In the genomic region with DNA sequence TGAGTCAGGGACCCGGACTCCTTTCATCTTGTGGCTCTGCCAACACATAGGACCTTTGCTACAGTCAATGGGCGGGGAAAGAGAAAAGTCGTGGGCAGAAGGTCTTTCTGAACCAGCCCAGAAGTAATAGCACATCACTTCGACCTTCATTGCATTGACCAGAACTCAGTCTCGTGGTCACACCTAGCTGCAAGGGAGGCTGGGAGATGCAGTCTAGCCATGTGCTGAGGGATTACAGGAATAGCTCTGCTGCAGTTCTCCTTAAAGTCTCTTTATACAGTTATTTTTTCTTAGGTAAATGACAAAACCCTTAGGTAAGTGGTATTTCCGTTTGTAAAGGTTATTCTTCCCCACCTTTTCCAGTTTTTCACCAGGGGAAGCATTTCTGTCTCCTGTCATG, we compare ENCODE assay signal across 12 cellular contexts. TPM values are rescaled to one million over a fixed set of nuclear protein-coding genes. Genes with fewer than 3 reads are reported as not detected.
"Had no signal": no experiment of that assay in that cellular context is flagged by ENCODE, and none has a peak within 500 bp of the region (broad histone marks: within the 10 kb centered on the region; RNA-seq: fewer than 3 reads in every experiment).

No MANE protein-coding gene starts in this region.

- FAIRE-seq: H1, H54 had no signal

- H3K4me1 ChIP-seq: HAP-1 had no signal

- H3K9me3 Mint-ChIP-seq: HFFc6 had no signal

- H3K4me1 Mint-ChIP-seq: GM23338, H9 had no signal

- H3K4me3 Mint-ChIP-seq: GM23338, H9, HFFc6 had no signal

- H3K36me3 ChIP-seq: HAP-1 had no signal

- H3K27ac ChIP-seq: GM23248 had no signal

- H2AFZ ChIP-seq: GM23248, GM23338 had no signal

- DNase-seq: GM23248, GOT3, H7, H9, HCEC 1CT, HFFc6 had no signal

- H3K4me3 ChIP-seq: GM23248, GM23338, HAP-1 had no signal

- H3K27ac Mint-ChIP-seq: GM23338, H9, HFFc6 had no signal

- ATAC-seq: GM23338, HCT116 had no signal

- H3K9me3 ChIP-seq: HAP-1 had no signal

- H3K9ac ChIP-seq: GM23248 had no signal

- H3K4me2 ChIP-seq: GM23338 had no signal

RNA-seq across cellular contexts. Expression of a gene that starts 25.4 kb away (rescaled TPM):
- total RNA-seq: GM23248, H4, HFFc6 had no signal
- polyA plus RNA-seq: GM23248 had no signal
